Comparison of ENCODE assay signal across 20 cellular contexts in the genomic region with DNA sequence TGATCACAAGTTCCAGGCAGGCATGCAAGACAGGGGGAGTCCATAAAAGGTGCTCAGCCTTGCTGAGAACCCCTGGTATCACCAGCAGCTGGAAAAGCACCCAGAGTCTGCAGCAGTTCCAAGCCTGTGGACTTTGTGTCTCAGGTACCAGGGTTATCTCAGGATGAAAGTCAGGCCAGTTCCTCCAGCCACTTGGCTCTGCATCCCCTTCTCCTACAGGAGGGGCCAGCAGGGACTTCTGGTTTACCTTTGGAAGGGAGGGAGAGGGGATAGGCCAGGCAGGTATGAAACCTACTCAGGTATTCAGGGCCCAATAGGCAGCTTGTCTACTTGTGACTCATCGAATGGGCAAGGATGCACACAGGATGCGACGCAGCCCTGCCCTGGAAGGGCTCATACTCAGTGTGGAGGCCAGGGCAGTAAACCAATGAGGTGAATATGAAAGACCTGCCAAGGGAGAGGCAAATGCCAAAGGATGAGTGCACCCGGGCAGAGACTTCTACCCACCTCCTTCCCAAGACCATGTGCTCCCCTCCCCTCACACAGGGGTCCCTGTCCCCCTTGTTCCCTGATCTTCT.
"Had no signal": no experiment of that assay in that cellular context is flagged by ENCODE, and none has a peak within 500 bp of the region (broad histone marks: within the 10 kb centered on the region; RNA-seq: fewer than 3 reads in every experiment).

No MANE protein-coding gene starts in this region.

- H3K4me3 ChIP-seq: left ventricle myocardium inferior, mucosa of descending colon, neural progenitor cell, pancreas, sigmoid colon, spleen, tibial artery had no signal

- H3K4me1 ChIP-seq: pancreas had no signal

- H2AFZ ChIP-seq: neural progenitor cell had no signal

- ATAC-seq: mucosa of descending colon; pancreas; stimulated activated naive B cell treated with anti-CD40 and anti-IgM and Interleukin-4, amounts not matched to agents 10 μg/mL and 1 μg/mL and 100 μg/mL, for 72 hours had no signal

- FAIRE-seq: frontal cortex, kidney, pancreas, TTC549 had no signal

- H3K4me2 ChIP-seq: neural progenitor cell had no signal

- DNase-seq: activated CD4-positive, alpha-beta T cell treated with anti-CD3 and anti-CD28 coated beads, Interleukin-2, amount 50 U/mL, for 48 hours; activated naive CD8-positive, alpha-beta T cell treated with anti-CD3 and anti-CD28 coated beads for 36 hours; amniotic stem cell; endodermal cell; head of caudate nucleus; kidney; left ventricle myocardium inferior; mucosa of descending colon; naive B cell; pancreas; sigmoid colon; spleen; stimulated activated naive B cell treated with anti-CD40 and anti-IgM and Interleukin-4, amounts not matched to agents 10 μg/mL and 1 μg/mL and 100 μg/mL, for 72 hours; substantia nigra; tibial artery had no signal

- H3K9ac ChIP-seq: neural progenitor cell had no signal

- H3K4me1 Mint-ChIP-seq: activated naive CD8-positive, alpha-beta T cell treated with anti-CD3 and anti-CD28 coated beads for 36 hours; memory B cell; naive B cell; stimulated activated naive B cell treated with anti-CD40 and anti-IgM and Interleukin-4, amounts not matched to agents 10 μg/mL and 1 μg/mL and 100 μg/mL, for 72 hours had no signal

- H3K27ac Mint-ChIP-seq: activated naive CD8-positive, alpha-beta T cell treated with anti-CD3 and anti-CD28 coated beads for 36 hours; endodermal cell; memory B cell; naive B cell; neural progenitor cell; stimulated activated naive B cell treated with anti-CD40 and anti-IgM and Interleukin-4, amounts not matched to agents 10 μg/mL and 1 μg/mL and 100 μg/mL, for 72 hours had no signal

- H3K9me3 ChIP-seq: left ventricle myocardium inferior, mucosa of descending colon, pancreas, sigmoid colon, spleen, tibial artery had no signal

- H3K9me3 Mint-ChIP-seq: activated naive CD8-positive, alpha-beta T cell treated with anti-CD3 and anti-CD28 coated beads for 36 hours; endodermal cell; neural progenitor cell; T-helper 2 cell treated with Interferon-gamma antibody and Interleukin-4, amounts not matched to agents 5 μg/mL and 100 μg/mL, for 36 hours had no signal

- H3K36me3 ChIP-seq: left ventricle myocardium inferior, neural progenitor cell, pancreas, sigmoid colon, spleen, tibial artery had no signal

- H3K36me3 Mint-ChIP-seq: activated naive CD8-positive, alpha-beta T cell treated with anti-CD3 and anti-CD28 coated beads for 36 hours; naive B cell; neural progenitor cell; stimulated activated naive B cell treated with anti-CD40 and anti-IgM and Interleukin-4, amounts not matched to agents 10 μg/mL and 1 μg/mL and 100 μg/mL, for 72 hours had no signal

- H3K4me3 Mint-ChIP-seq: activated naive CD8-positive, alpha-beta T cell treated with anti-CD3 and anti-CD28 coated beads for 36 hours; endodermal cell; memory B cell; neural progenitor cell; stimulated activated naive B cell treated with anti-CD40 and anti-IgM and Interleukin-4, amounts not matched to agents 10 μg/mL and 1 μg/mL and 100 μg/mL, for 72 hours; T-helper 2 cell treated with Interferon-gamma antibody and Interleukin-4, amounts not matched to agents 5 μg/mL and 100 μg/mL, for 36 hours had no signal

- H3K27me3 ChIP-seq: neural progenitor cell, pancreas, sigmoid colon, tibial artery had no signal

- H3K27ac ChIP-seq: left ventricle myocardium inferior, neural progenitor cell, pancreas, sigmoid colon, spleen, tibial artery had no signal
